Comparison of ENCODE assay signal across 8 cellular contexts in genomic region chr15:74540761-74541493, GRCh38. TPM values are rescaled to one million over a fixed set of nuclear protein-coding genes. Genes with fewer than 3 reads are reported as not detected.
DNase-seq lines count a peak whose midpoint lies in the region; ATAC-seq and TF ChIP-seq lines count a peak whose summit lies in the region.

Gene ARID3B, plus strand, starts transcription at chr15:74541220. Its CDS starts 2,717 bp downstream, at chr15:74543937.

- H3K36me3 Mint-ChIP-seq in CD14-positive monocyte = peaks cover 21 to 32% of the 10 kb centered on the region in 2 donors

- H3K9me3 Mint-ChIP-seq in CD14-positive monocyte = peaks cover 0 to 2% (median 0%) of the 10 kb centered on the region in 7 donors

- ATAC-seq in GM19397 (IDR thresholded peaks at IDR 0.05; ENCODE audit: unreplicated experiment) = peak; percentile 83
- peak; percentile 73 for ATAC-seq in HG03565 (IDR thresholded peaks at IDR 0.05; ENCODE audit: unreplicated experiment)
- peak; percentile 97 for ATAC-seq in left lung

- intact Hi-C loops in CD14-positive monocyte (cut with micrococcal nuclease) = loop anchor here (2.0 to 10.0 kb wide), 5 partner anchors 56 to 914 kb away; partner anchors contain the start of genes UBL7 (in 2 of the 2), CLK3 (in 1 of the 2) and SIN3A (in 1 of the 2)
- intact Hi-C loops in left lung (cut with DNase I) = loop anchor here in 1 of 2 donors (10.0 kb wide), 1 partner anchor 74 kb away; the partner anchor contains the start of gene CLK3

- peak within 1 kb of the TSS; percentile 58 to 89 for H3K27ac ChIP-seq in left lung

- peak within 1 kb of the TSS; percentile 89 to 97 (median 95) for H3K27ac Mint-ChIP-seq in CD14-positive monocyte

- no peak for TF ChIP-seq CTCF in CD14-positive monocyte (IDR thresholded peaks at IDR 0.05)
- TF ChIP-seq CTCF in left lung (IDR thresholded peaks at IDR 0.05) = no peak

- peak within 1 kb of the TSS; percentile 83 to 87 for H3K4me3 ChIP-seq in left lung

- H3K27me3 Mint-ChIP-seq in CD14-positive monocyte (ENCODE audit: low read depth in 3 of 3) = peaks cover 3 to 8% (median 7%) of the 10 kb centered on the region in 3 donors

- peaks cover 46% of the 10 kb centered on the region for H3K4me1 Mint-ChIP-seq in CD14-positive monocyte

- no peaks in the 10 kb centered on the region for H3K27me3 ChIP-seq in left lung

- H3K36me3 ChIP-seq in left lung = peaks cover 0 to 11% of the 10 kb centered on the region in 2 donors

- peak within 1 kb of the TSS; percentile 92 to 96 for H3K4me3 Mint-ChIP-seq in CD14-positive monocyte

- H3K9me3 ChIP-seq in left lung = no peaks in the 10 kb centered on the region

- DNase-seq in CD14-positive monocyte (ENCODE audit: low spot score) (peak; percentile 98), NCI-H748 treated with DMSO at 0.1 percent for 48 hours (lab: John Stamatoyannopoulos, UW) (peak; percentile 82), dedifferentiated amniotic fluid mesenchymal stem cell (ENCODE audit: extremely low spot score) (peak; percentile 97), left lung (peak; percentile 98)
- peak; percentile 95 for DNase-seq in activated CD4-positive, alpha-beta T cell treated with anti-CD3 and anti-CD28 coated beads, Interleukin-2, amount 50 U/mL, for 1 hour
- DNase-seq in stimulated activated CD4-positive, alpha-beta T cell treated with anti-CD3 and anti-CD28 coated beads, Interleukin-2, amount 100 ng/mL, for 24 hours = peak; percentile 97 to 98

- peaks cover 19 to 40% of the 10 kb centered on the region in 2 donors for H3K4me1 ChIP-seq in left lung

RNA-seq across cellular contexts. Expression of gene ARID3B, which starts in this region (rescaled TPM):
- polyA plus RNA-seq in CD14-positive monocyte = 1 to 10 TPM; 2.3 to 4.4 TPM
- 10 to 100 TPM in 1 of 2 donors, 1 to 10 TPM in 1; 5.8 to 12.1 TPM for total RNA-seq in left lung

Comparison
In these comparisons a context has a peak if more than half of its experiments do, and no peak if none do; other contexts are left out.
1. Peak in every context shown above with its lines: DNase-seq, ATAC-seq, H3K4me3 ChIP-seq and H3K27ac ChIP-seq.